27 cellular contexts compared by ENCODE assay signal in the genomic region with DNA sequence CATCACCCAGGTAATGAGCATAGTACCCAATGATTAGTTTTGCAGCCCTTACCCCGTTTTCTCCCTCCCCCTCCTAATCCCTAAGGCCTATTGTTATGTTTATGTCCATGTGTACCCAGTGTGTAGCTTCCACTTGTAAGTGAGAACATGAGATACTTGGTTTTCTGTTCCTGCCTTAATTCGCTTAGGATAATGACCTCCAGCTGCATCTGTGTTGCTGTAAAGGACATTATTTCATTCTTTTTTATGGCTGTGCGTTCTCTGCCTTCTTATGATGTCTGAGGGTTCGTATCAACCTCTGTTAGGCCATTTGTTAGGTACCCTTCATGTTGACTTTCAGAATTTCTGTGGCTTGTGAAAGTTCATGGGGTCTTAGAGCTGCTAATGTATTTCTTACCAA. TPM values are rescaled to one million over a fixed set of nuclear protein-coding genes. Genes with fewer than 3 reads are reported as not detected.
DNase-seq lines count a peak whose midpoint lies in the region; ATAC-seq, FAIRE-seq and TF ChIP-seq lines count a peak whose summit lies in the region.
"Had no signal": no experiment of that assay in that cellular context is flagged by ENCODE, and none has a peak within 500 bp of the region (broad histone marks: within the 10 kb centered on the region; RNA-seq: fewer than 3 reads in every experiment).

No MANE protein-coding gene starts in this region.

- peak overlapping the region; percentile 9 for H3K27ac Mint-ChIP-seq in activated CD4-positive, alpha-beta T cell treated with anti-CD3 and anti-CD28 coated beads, Interleukin-2, amount 10 ng/mL, durations not matched to agents 24 days and 14 days
- peak overlapping the region in 4 of 6 donors; percentile 32 to 51 (median 38) for H3K27ac Mint-ChIP-seq in naive B cell
- H3K27ac Mint-ChIP-seq: stimulated activated memory B cell treated with anti-CD40 and anti-IgM and Interleukin-4, amounts not matched to agents 10 μg/mL and 1 μg/mL and 100 μg/mL, for 72 hours had no signal

- DNase-seq in activated CD4-positive, alpha-beta T cell treated with anti-CD3 and anti-CD28 coated beads, Interleukin-2, amount 10 ng/mL, durations not matched to agents 24 days and 14 days: no peak
- no peak for DNase-seq in activated CD4-positive, alpha-beta T cell treated with anti-CD3 and anti-CD28 coated beads for 4 hours
- DNase-seq in H1 (ENCODE audit: low read depth in 1 of 2, low spot score in 2 of 2) (no peak), naive B cell (no peak), ACHN (no peak), NCI-H1694 treated with DMSO at 0.1 percent for 48 hours (lab: John Stamatoyannopoulos, UW) (no peak)
- DNase-seq in activated naive CD4-positive, alpha-beta T cell treated with anti-CD3 and anti-CD28 coated beads, Interleukin-2, amount 50 U/mL, for 16 hours: no peak
- DNase-seq: activated CD4-positive, alpha-beta T cell treated with anti-CD3 and anti-CD28 coated beads for 1 hour; activated CD8-positive, alpha-beta memory T cell treated with anti-CD3 and anti-CD28 coated beads, Interleukin-2, amount 50 U/mL, for 4 hours; activated gamma-delta T cell; DMS 273 treated with DMSO at 0.1 percent for 48 hours; foreskin melanocyte; hypothalamus; mesendoderm; NCI-H2029; NCI-H510A; posterior cingulate gyrus; T1000; testis had no signal

- intact Hi-C loops in activated CD4-positive, alpha-beta T cell treated with anti-CD3 and anti-CD28 coated beads, Interleukin-2, amount 10 ng/mL, durations not matched to agents 24 days and 14 days (cut with micrococcal nuclease): no loop called here

- no peak overlapping the region for H2AK5ac ChIP-seq in H1 (ENCODE audit: low read depth, low read length)

- no peak overlapping the region for H3K4me3 Mint-ChIP-seq in activated CD4-positive, alpha-beta T cell treated with anti-CD3 and anti-CD28 coated beads, Interleukin-2, amount 10 ng/mL, durations not matched to agents 24 days and 14 days
- no peak overlapping the region for H3K4me3 Mint-ChIP-seq in naive B cell
- H3K4me3 Mint-ChIP-seq: nephron; stimulated activated memory B cell treated with anti-CD40 and anti-IgM and Interleukin-4, amounts not matched to agents 10 μg/mL and 1 μg/mL and 100 μg/mL, for 72 hours had no signal

- in situ Hi-C loops in ACHN (cut with HindIII; ENCODE audit: low pct_ligation_motif_present, low pct_unique_long_range_greater_than_20kb, low sequenced_read_pairs): no loop called here

- no peak for TF ChIP-seq EP300 in H1 (IDR thresholded peaks at IDR 0.05; ENCODE audit: borderline replicate concordance in 1 of 2, low read depth in 2 of 2, low read length in 2 of 2)

- no peak overlapping the region for H3K18ac ChIP-seq in H1 (ENCODE audit: extremely low read depth, low read length)

- no peak overlapping the region for H2AFZ ChIP-seq in H1 (ENCODE audit: low read length)

- H3K14ac ChIP-seq in H1 (ENCODE audit: insufficient read length): no peak overlapping the region

- H4K5ac ChIP-seq in H1 (ENCODE audit: insufficient read length, low read depth, low read length): no peak overlapping the region

- H3K4me1 Mint-ChIP-seq in activated CD4-positive, alpha-beta T cell treated with anti-CD3 and anti-CD28 coated beads, Interleukin-2, amount 10 ng/mL, durations not matched to agents 24 days and 14 days: peaks cover 23% of the 10 kb centered on the region
- H3K4me1 Mint-ChIP-seq in naive B cell: peaks cover 23 to 29% (median 23%) of the 10 kb centered on the region in 3 donors

- ATAC-seq in naive B cell (ENCODE audit: low read depth in 2 of 2): no peak
- ATAC-seq: A549; stimulated activated memory B cell treated with anti-CD40 and anti-IgM and Interleukin-4, amounts not matched to agents 10 μg/mL and 1 μg/mL and 100 μg/mL, for 72 hours had no signal

- H2BK5ac ChIP-seq in H1 (ENCODE audit: low read depth, low read length): no peak overlapping the region; the same call in 1 of the 2 replicates

- H3K9me3 ChIP-seq in HUES6 (ENCODE audit: control insufficient read depth, insufficient read depth, low read depth, low read length) (no peaks in the 10 kb centered on the region), H1 (ENCODE audit: insufficient read depth in 2 of 2, low read depth in 1 of 2, low read length in 1 of 2) (no peaks in the 10 kb centered on the region)
- H3K9me3 ChIP-seq: A549; BLaER1 treated with 17β-estradiol and CSF1 and Interleukin-3, amounts not matched to agents 10 nM and 100 nM; testis had no signal

- TF ChIP-seq CTCF in H1 (IDR thresholded peaks at IDR 0.05; ENCODE audit: control extremely low read depth in 1 of 3, insufficient read depth in 1 of 3, low read depth in 1 of 3, low read length in 3 of 3): no peak

- H4K20me1 ChIP-seq in H1 (replicated peaks in 1 of 2; ENCODE audit: control insufficient read depth in 1 of 2, insufficient read depth in 2 of 2, low read length in 2 of 2): no peaks in the 10 kb centered on the region

- peak overlapping the region; percentile 83 for H2BK12ac ChIP-seq in H1 (ENCODE audit: low read depth, low read length)

- no peaks in the 10 kb centered on the region for H3K23me2 ChIP-seq in H1 (ENCODE audit: low read depth, low read length)

- no peak overlapping the region for H3K23ac ChIP-seq in H1 (ENCODE audit: insufficient read length)

- H3K4me2 ChIP-seq in H1 (ENCODE audit: insufficient read depth in 1 of 2, low read depth in 2 of 2, low read length in 2 of 2): peak overlapping the region; percentile 63 to 65
- H3K4me2 ChIP-seq: A549; BLaER1 treated with 17β-estradiol and CSF1 and Interleukin-3, amounts not matched to agents 10 nM and 100 nM; KMS-11 had no signal

- H4K8ac ChIP-seq in H1 (ENCODE audit: extremely low read depth, insufficient read depth, low read length): no peak overlapping the region

- H4K91ac ChIP-seq in H1 (replicated peaks; ENCODE audit: insufficient read length, low read length): no peak overlapping the region

- H3K27me3 ChIP-seq in HUES6 (ENCODE audit: control insufficient read depth, insufficient read depth, low read length) (no peaks in the 10 kb centered on the region), H1 (replicated peaks in 1 of 4; ENCODE audit: control insufficient read depth in 3 of 4, extremely low read depth in 1 of 4, insufficient read depth in 3 of 4, low read length in 3 of 4) (no peaks in the 10 kb centered on the region)
- H3K27me3 ChIP-seq: BLaER1 treated with 17β-estradiol and CSF1 and Interleukin-3, amounts not matched to agents 10 nM and 100 nM; cardiac muscle cell; testis had no signal

- no peak overlapping the region for H2BK120ac ChIP-seq in H1 (replicated peaks; ENCODE audit: low read depth, low read length)

- no peaks in the 10 kb centered on the region for H3K9me3 Mint-ChIP-seq in activated CD4-positive, alpha-beta T cell treated with anti-CD3 and anti-CD28 coated beads, Interleukin-2, amount 10 ng/mL, durations not matched to agents 24 days and 14 days
- no peaks in the 10 kb centered on the region for H3K9me3 Mint-ChIP-seq in naive B cell
- H3K9me3 Mint-ChIP-seq: nephron; stimulated activated memory B cell treated with anti-CD40 and anti-IgM and Interleukin-4, amounts not matched to agents 10 μg/mL and 1 μg/mL and 100 μg/mL, for 72 hours had no signal

- POLR2A ChIA-PET in H1 (lab: Charles Lee; ENCODE audit: partially characterized antibody): interaction anchor here (0.6 to 8.1 kb wide), 6 partner anchors 11 to 38 kb away, joined by 3 to 43 read pairs (median 3); partner anchors contain the start of gene CTCF

- 27% methylated on average over 4 of the region's 4 CpGs; no CpG with 5 or more reads in 1 of the 2 experiments for WGBS in H1 (ENCODE audit: extremely low coverage in 1 of 2, insufficient coverage in 1 of 2, insufficient read length in 1 of 2, insufficient replicate concordance in 2 of 2, low coverage in 1 of 2, low lambda C conversion rate in 2 of 2, missing lambda C conversion rate in 1 of 2), 2 experiments

- no peak overlapping the region for H3K4ac ChIP-seq in H1 (replicated peaks; ENCODE audit: insufficient read length, low read depth, low read length)

- H3K27me3 Mint-ChIP-seq in activated CD4-positive, alpha-beta T cell treated with anti-CD3 and anti-CD28 coated beads, Interleukin-2, amount 10 ng/mL, durations not matched to agents 24 days and 14 days: no peaks in the 10 kb centered on the region
- no peaks in the 10 kb centered on the region for H3K27me3 Mint-ChIP-seq in naive B cell
- H3K27me3 Mint-ChIP-seq: stimulated activated memory B cell treated with anti-CD40 and anti-IgM and Interleukin-4, amounts not matched to agents 10 μg/mL and 1 μg/mL and 100 μg/mL, for 72 hours had no signal

- peak; percentile 42 for FAIRE-seq in H1 (lab: Jason Lieb, UNC)
- FAIRE-seq: A549 had no signal

- TF ChIP-seq POLR2A in H1 (IDR thresholded peaks at IDR 0.05; ENCODE audit: control extremely low read depth in 1 of 2, low read depth in 2 of 2, low read length in 2 of 2): no peak

- H3K79me2 ChIP-seq in H1 (ENCODE audit: control insufficient read depth in 1 of 2, insufficient read depth in 2 of 2, low read length in 2 of 2): peaks cover 0 to 58% of the 10 kb centered on the region in 2 experiments; a peak in 3 of 4 replicates

- no peak overlapping the region for H2BK20ac ChIP-seq in H1 (ENCODE audit: low read length)

- H3K36me3 ChIP-seq in HUES6 (ENCODE audit: control insufficient read depth, insufficient read depth, low read length): peaks cover 6% of the 10 kb centered on the region; the same call in 1 of the 2 replicates
- H3K36me3 ChIP-seq in H1 (ENCODE audit: control insufficient read depth in 2 of 4, insufficient read depth in 4 of 4, low read length in 3 of 4): peaks cover 0 to 7% (median 0%) of the 10 kb centered on the region in 4 experiments; a peak in 1 of 8 replicates
- H3K36me3 ChIP-seq: cardiac muscle cell had no signal

- peak overlapping the region; percentile 7 for H3K9ac ChIP-seq in HUES6 (ENCODE audit: low read length)
- peak overlapping the region in 1 of 4 experiments; percentile 34; a peak in 1 of 7 replicates for H3K9ac ChIP-seq in H1 (replicated peaks in 1 of 4; ENCODE audit: extremely low read depth in 1 of 4, low read depth in 3 of 4, low read length in 3 of 4)
- H3K9ac ChIP-seq: BLaER1 treated with 17β-estradiol and CSF1 and Interleukin-3, amounts not matched to agents 10 nM and 100 nM; KMS-11 had no signal

- no peak for TF ChIP-seq RAD21 in H1 (IDR thresholded peaks at IDR 0.05 in 1 of 2, conservative IDR thresholded peaks at IDR 0.05 in 1 of 2; ENCODE audit: low read depth in 2 of 2, low read length in 2 of 2)

- CTCF ChIA-PET in H1 (lab: Charles Lee; ENCODE audit: partially characterized antibody): interaction anchor here (0.8 to 3.5 kb wide), 7 partner anchors 10 to 72 kb away, joined by 3 to 20 read pairs (median 4); no protein-coding TSS in a partner anchor

- H3K27ac ChIP-seq in HUES6 (ENCODE audit: low read depth, low read length): peak overlapping the region; percentile 43; the same call in 1 of the 2 replicates
- peak overlapping the region; percentile 42; the same call in 1 of the 2 replicates for H3K27ac ChIP-seq in H1 (ENCODE audit: low read depth, low read length)
- H3K27ac ChIP-seq: A549; BLaER1 treated with 17β-estradiol and CSF1 and Interleukin-3, amounts not matched to agents 10 nM and 100 nM; cardiac muscle cell; epithelial cell of prostate; KMS-11; testis had no signal

- no peak overlapping the region for H3K56ac ChIP-seq in H1 (replicated peaks; ENCODE audit: insufficient read length, low read depth, low read length)

- H3K4me1 ChIP-seq in HUES6 (ENCODE audit: control insufficient read depth, insufficient read depth, low read length) (peaks cover 38% of the 10 kb centered on the region), H1 (replicated peaks in 1 of 4; ENCODE audit: control insufficient read depth in 3 of 4, insufficient read depth in 4 of 4, low read length in 3 of 4) (peaks cover 0 to 30% (median 12%) of the 10 kb centered on the region in 4 experiments; a peak in 6 of 7 replicates)
- H3K4me1 ChIP-seq: BLaER1 treated with 17β-estradiol and CSF1 and Interleukin-3, amounts not matched to agents 10 nM and 100 nM had no signal

- peaks cover 18% of the 10 kb centered on the region for H3K36me3 Mint-ChIP-seq in activated CD4-positive, alpha-beta T cell treated with anti-CD3 and anti-CD28 coated beads, Interleukin-2, amount 10 ng/mL, durations not matched to agents 24 days and 14 days (ENCODE audit: low read depth)
- H3K36me3 Mint-ChIP-seq in naive B cell: peaks cover 0 to 4% of the 10 kb centered on the region in 2 donors

- H3K4me3 ChIP-seq in HUES6 (ENCODE audit: low read depth, low read length) (peak overlapping the region; percentile 24), H1 (ENCODE audit: extremely low read depth in 1 of 4, insufficient read depth in 2 of 4, low read depth in 3 of 4, low read length in 4 of 4) (peak overlapping the region in 2 of 4 experiments; percentile 3 to 48; a peak in 4 of 8 replicates)
- H3K4me3 ChIP-seq: A549; BLaER1 treated with 17β-estradiol and CSF1 and Interleukin-3, amounts not matched to agents 10 nM and 100 nM; cardiac muscle cell; testis had no signal

- H2BK15ac ChIP-seq in H1 (ENCODE audit: low read length): no peak overlapping the region

- peaks cover 3% of the 10 kb centered on the region; the same call in 1 of the 2 replicates for H3K79me1 ChIP-seq in H1 (ENCODE audit: low read depth, low read length)

RNA-seq across cellular contexts. Expression of gene CTCF, which starts 31.0 kb away (rescaled TPM):
- 60.2 and 62.5 TPM in 2 replicates for total RNA-seq in activated CD4-positive, alpha-beta T cell treated with anti-CD3 and anti-CD28 coated beads, Interleukin-2, amount 10 ng/mL, durations not matched to agents 24 days and 14 days
- 66.0 and 67.5 TPM in 2 replicates for total RNA-seq in H1 (2021; fragmentation: NEBNext Ultra II Directional; extraction: Animal tissue kit (Norgen Biotek cat#: 25700))
- polyA plus RNA-seq in H1 (2011; rRNA removed) (24.2 and 32.4 TPM in 2 replicates), naive B cell (ENCODE audit: low read depth in 6 of 6) (10 to 100 TPM; 40.2 to 93.3 (median 67.8) TPM)
- polyA plus RNA-seq in H1 (2011; cell fraction: cytosol; rRNA removed): 37.2 TPM
- 29.2 TPM for polyA plus RNA-seq in H1 (2011; cell fraction: nucleus; rRNA removed)
- polyA plus RNA-seq in H1 (2012, experiment 1 of 2): 43.4 to 53.6 TPM (median 48.6 TPM) in 4 replicates
- polyA plus RNA-seq in H1 (2012, experiment 2 of 2): 8.4 TPM
- polyA plus RNA-seq in H1 (2013, experiment 1 of 2): 36.9 TPM
- 34.8 TPM for polyA plus RNA-seq in H1 (2013, experiment 2 of 2)
- polyA minus RNA-seq in H1 (2011; rRNA and poly(A)+ RNA removed): 68.3 and 71.1 TPM in 2 replicates
- 32.3 TPM for polyA minus RNA-seq in H1 (2011; cell fraction: cytosol; rRNA and poly(A)+ RNA removed)
- 38.8 TPM for polyA minus RNA-seq in H1 (2011; cell fraction: nucleus; rRNA and poly(A)+ RNA removed)

RNA-seq across cellular contexts. Expression of gene CARMIL2, which starts 51.7 kb away (rescaled TPM):
- total RNA-seq in activated CD4-positive, alpha-beta T cell treated with anti-CD3 and anti-CD28 coated beads, Interleukin-2, amount 10 ng/mL, durations not matched to agents 24 days and 14 days: 219 and 229 TPM in 2 replicates
- 34.5 and 36.7 TPM in 2 replicates for total RNA-seq in H1 (2021; fragmentation: NEBNext Ultra II Directional; extraction: Animal tissue kit (Norgen Biotek cat#: 25700))
- polyA plus RNA-seq in H1 (2011; rRNA removed) (15.7 and 29.8 TPM in 2 replicates), naive B cell (ENCODE audit: low read depth in 6 of 6) (10 to 100 TPM in 4 of 6 donors, 1 to 10 TPM in 2; 9.4 to 23.2 (median 14.1) TPM)
- polyA plus RNA-seq in H1 (2011; cell fraction: cytosol; rRNA removed): 16.3 TPM
- 110 TPM for polyA plus RNA-seq in H1 (2011; cell fraction: nucleus; rRNA removed)
- polyA plus RNA-seq in H1 (2012, experiment 1 of 2): 15.1 to 29.6 TPM (median 24.7 TPM) in 4 replicates
- 20.2 TPM for polyA plus RNA-seq in H1 (2012, experiment 2 of 2)
- 26.1 TPM for polyA plus RNA-seq in H1 (2013, experiment 1 of 2)
- 23.1 TPM for polyA plus RNA-seq in H1 (2013, experiment 2 of 2)
- 10.4 and 13.2 TPM in 2 replicates for polyA minus RNA-seq in H1 (2011; rRNA and poly(A)+ RNA removed)
- 17.1 TPM for polyA minus RNA-seq in H1 (2011; cell fraction: cytosol; rRNA and poly(A)+ RNA removed)
- 35.2 TPM for polyA minus RNA-seq in H1 (2011; cell fraction: nucleus; rRNA and poly(A)+ RNA removed)
